Comparison of ENCODE assay signal across 29 cellular contexts in genomic region chr9:78856781-78857180, GRCh38.
"Had no signal": no experiment of that assay in that cellular context is flagged by ENCODE, and none has a peak within 500 bp of the region (broad histone marks: within the 10 kb centered on the region; RNA-seq: fewer than 3 reads in every experiment).

No MANE protein-coding gene starts in this region.

- DNase-seq: activated CD4-positive, alpha-beta memory T cell treated with anti-CD3 and anti-CD28 coated beads, Interleukin-2, amount 10 ng/mL, durations not matched to agents 7 days and 5 days; activated CD4-positive, alpha-beta T cell treated with anti-CD3 and anti-CD28 coated beads, Interleukin-2, amount 10 ng/mL, durations not matched to agents 7 days and 5 days; activated CD4-positive, CD25-positive, alpha-beta regulatory T cell treated with anti-CD3 and anti-CD28 coated beads, Interleukin-2, amount 50 U/mL, for 72 hours; activated CD8-positive, alpha-beta memory T cell treated with anti-CD3 and anti-CD28 coated beads, Interleukin-2, amount 50 U/mL, for 48 hours; activated gamma-delta T cell; activated naive CD4-positive, alpha-beta T cell treated with anti-CD3 and anti-CD28 coated beads, Interleukin-2, amount 10 ng/mL, durations not matched to agents 7 days and 5 days; activated naive CD8-positive, alpha-beta T cell treated with anti-CD3 and anti-CD28 coated beads, Interleukin-2, amount 10 ng/mL, durations not matched to agents 7 days and 5 days; activated T-cell treated with anti-CD3 and anti-CD28 coated beads, Interleukin-2, amount 50 U/mL, for 24 hours; brain microvascular endothelial cell; caudate nucleus; left ventricle myocardium inferior; pancreas; sigmoid colon; small intestine; stimulated activated CD4-positive, alpha-beta T cell treated with anti-CD3 and anti-CD28 coated beads, Interleukin-4, amount 100 ng/mL, for 4 hours; stimulated activated CD8-positive, alpha-beta memory T cell treated with anti-CD3 and anti-CD28 coated beads, Interleukin-4, amount 100 ng/mL, for 48 hours; stimulated activated naive CD8-positive, alpha-beta T cell treated with anti-CD3 and anti-CD28 coated beads, Interleukin-15, amount 100 ng/mL, for 72 hours; substantia nigra; T-helper 2 cell; thyroid gland; upper lobe of right lung had no signal

- H3K27me3 ChIP-seq: ascending aorta, brain microvascular endothelial cell, esophagus muscularis mucosa, pancreas, sigmoid colon, thyroid gland, upper lobe of right lung had no signal

- H3K27ac ChIP-seq: ascending aorta, brain microvascular endothelial cell, esophagus muscularis mucosa, left ventricle myocardium inferior, pancreas, prostate gland, sigmoid colon, thyroid gland, upper lobe of right lung had no signal

- H3K9me3 Mint-ChIP-seq: activated CD4-positive, alpha-beta memory T cell treated with anti-CD3 and anti-CD28 coated beads, Interleukin-2, amount 10 ng/mL, durations not matched to agents 7 days and 5 days; activated CD4-positive, alpha-beta T cell treated with anti-CD3 and anti-CD28 coated beads, Interleukin-2, amount 10 ng/mL, durations not matched to agents 7 days and 5 days; activated naive CD4-positive, alpha-beta T cell treated with anti-CD3 and anti-CD28 coated beads, Interleukin-2, amount 10 ng/mL, durations not matched to agents 7 days and 5 days; activated naive CD8-positive, alpha-beta T cell treated with anti-CD3 and anti-CD28 coated beads, Interleukin-2, amount 10 ng/mL, durations not matched to agents 7 days and 5 days; activated T-cell treated with anti-CD3 and anti-CD28 coated beads, Interleukin-2, amount 50 U/mL, for 24 hours; dendritic cell treated with granulocyte-macrophage colony-stimulating factor and Interleukin-4, amounts not matched to agents 40 ng/mL and 50 ng/mL, for 4 days; nephron; stimulated activated naive CD8-positive, alpha-beta T cell treated with anti-CD3 and anti-CD28 coated beads, Interleukin-15, amount 100 ng/mL, for 72 hours had no signal

- H3K4me3 ChIP-seq: ascending aorta, esophagus muscularis mucosa, left ventricle myocardium inferior, lung, pancreas, prostate gland, sigmoid colon, thyroid gland, upper lobe of right lung had no signal

- H3K27ac Mint-ChIP-seq: activated CD4-positive, alpha-beta memory T cell treated with anti-CD3 and anti-CD28 coated beads, Interleukin-2, amount 10 ng/mL, durations not matched to agents 7 days and 5 days; activated CD4-positive, alpha-beta T cell treated with anti-CD3 and anti-CD28 coated beads, Interleukin-2, amount 10 ng/mL, durations not matched to agents 7 days and 5 days; activated naive CD4-positive, alpha-beta T cell treated with anti-CD3 and anti-CD28 coated beads, Interleukin-2, amount 10 ng/mL, durations not matched to agents 7 days and 5 days; activated naive CD8-positive, alpha-beta T cell treated with anti-CD3 and anti-CD28 coated beads, Interleukin-2, amount 10 ng/mL, durations not matched to agents 7 days and 5 days; activated T-cell treated with anti-CD3 and anti-CD28 coated beads, Interleukin-2, amount 50 U/mL, for 24 hours; dendritic cell treated with granulocyte-macrophage colony-stimulating factor and Interleukin-4, amounts not matched to agents 40 ng/mL and 50 ng/mL, for 4 days; nephron; stimulated activated memory B cell treated with anti-CD40 and anti-IgM and Interleukin-4, amounts not matched to agents 10 μg/mL and 1 μg/mL and 100 μg/mL, for 72 hours; stimulated activated naive CD8-positive, alpha-beta T cell treated with anti-CD3 and anti-CD28 coated beads, Interleukin-15, amount 100 ng/mL, for 72 hours had no signal

- FAIRE-seq: islet of Langerhans, pancreas, small intestine had no signal

- H3K9me3 ChIP-seq: ascending aorta, esophagus muscularis mucosa, left ventricle myocardium inferior, pancreas, prostate gland, sigmoid colon, thyroid gland, upper lobe of right lung had no signal

- H3K36me3 ChIP-seq: ascending aorta, brain microvascular endothelial cell, esophagus muscularis mucosa, left ventricle myocardium inferior, pancreas, prostate gland, sigmoid colon, thyroid gland, upper lobe of right lung had no signal

- ATAC-seq: pancreas; stimulated activated memory B cell treated with anti-CD40 and anti-IgM and Interleukin-4, amounts not matched to agents 10 μg/mL and 1 μg/mL and 100 μg/mL, for 72 hours; stimulated activated naive CD8-positive, alpha-beta T cell treated with anti-CD3 and anti-CD28 coated beads, Interleukin-15, amount 100 ng/mL, for 72 hours; upper lobe of right lung had no signal

- H3K4me1 Mint-ChIP-seq: activated CD4-positive, alpha-beta memory T cell treated with anti-CD3 and anti-CD28 coated beads, Interleukin-2, amount 10 ng/mL, durations not matched to agents 7 days and 5 days; activated CD4-positive, alpha-beta T cell treated with anti-CD3 and anti-CD28 coated beads, Interleukin-2, amount 10 ng/mL, durations not matched to agents 7 days and 5 days; activated naive CD4-positive, alpha-beta T cell treated with anti-CD3 and anti-CD28 coated beads, Interleukin-2, amount 10 ng/mL, durations not matched to agents 7 days and 5 days; activated naive CD8-positive, alpha-beta T cell treated with anti-CD3 and anti-CD28 coated beads, Interleukin-2, amount 10 ng/mL, durations not matched to agents 7 days and 5 days; nephron; stimulated activated naive CD8-positive, alpha-beta T cell treated with anti-CD3 and anti-CD28 coated beads, Interleukin-15, amount 100 ng/mL, for 72 hours had no signal

- H3K36me3 Mint-ChIP-seq: activated naive CD4-positive, alpha-beta T cell treated with anti-CD3 and anti-CD28 coated beads, Interleukin-2, amount 10 ng/mL, durations not matched to agents 7 days and 5 days; activated naive CD8-positive, alpha-beta T cell treated with anti-CD3 and anti-CD28 coated beads, Interleukin-2, amount 10 ng/mL, durations not matched to agents 7 days and 5 days; stimulated activated memory B cell treated with anti-CD40 and anti-IgM and Interleukin-4, amounts not matched to agents 10 μg/mL and 1 μg/mL and 100 μg/mL, for 72 hours had no signal

- H3K4me1 ChIP-seq: ascending aorta, esophagus muscularis mucosa, left ventricle myocardium inferior, pancreas, prostate gland, sigmoid colon, thyroid gland, upper lobe of right lung had no signal

- H3K27me3 Mint-ChIP-seq: activated CD4-positive, alpha-beta memory T cell treated with anti-CD3 and anti-CD28 coated beads, Interleukin-2, amount 10 ng/mL, durations not matched to agents 7 days and 5 days; activated CD4-positive, alpha-beta T cell treated with anti-CD3 and anti-CD28 coated beads, Interleukin-2, amount 10 ng/mL, durations not matched to agents 7 days and 5 days; activated naive CD4-positive, alpha-beta T cell treated with anti-CD3 and anti-CD28 coated beads, Interleukin-2, amount 10 ng/mL, durations not matched to agents 7 days and 5 days; activated naive CD8-positive, alpha-beta T cell treated with anti-CD3 and anti-CD28 coated beads, Interleukin-2, amount 10 ng/mL, durations not matched to agents 7 days and 5 days; activated T-cell treated with anti-CD3 and anti-CD28 coated beads, Interleukin-2, amount 50 U/mL, for 24 hours; dendritic cell treated with granulocyte-macrophage colony-stimulating factor and Interleukin-4, amounts not matched to agents 40 ng/mL and 50 ng/mL, for 4 days; stimulated activated naive CD8-positive, alpha-beta T cell treated with anti-CD3 and anti-CD28 coated beads, Interleukin-15, amount 100 ng/mL, for 72 hours had no signal

- H3K4me3 Mint-ChIP-seq: activated CD4-positive, alpha-beta memory T cell treated with anti-CD3 and anti-CD28 coated beads, Interleukin-2, amount 10 ng/mL, durations not matched to agents 7 days and 5 days; activated CD4-positive, alpha-beta T cell treated with anti-CD3 and anti-CD28 coated beads, Interleukin-2, amount 10 ng/mL, durations not matched to agents 7 days and 5 days; activated naive CD4-positive, alpha-beta T cell treated with anti-CD3 and anti-CD28 coated beads, Interleukin-2, amount 10 ng/mL, durations not matched to agents 7 days and 5 days; activated naive CD8-positive, alpha-beta T cell treated with anti-CD3 and anti-CD28 coated beads, Interleukin-2, amount 10 ng/mL, durations not matched to agents 7 days and 5 days; activated T-cell treated with anti-CD3 and anti-CD28 coated beads, Interleukin-2, amount 50 U/mL, for 24 hours; dendritic cell treated with granulocyte-macrophage colony-stimulating factor and Interleukin-4, amounts not matched to agents 40 ng/mL and 50 ng/mL, for 4 days; nephron; stimulated activated memory B cell treated with anti-CD40 and anti-IgM and Interleukin-4, amounts not matched to agents 10 μg/mL and 1 μg/mL and 100 μg/mL, for 72 hours; stimulated activated naive CD8-positive, alpha-beta T cell treated with anti-CD3 and anti-CD28 coated beads, Interleukin-15, amount 100 ng/mL, for 72 hours had no signal
